Comparison of ENCODE assay signal across 1 cellular context in genomic region chr12:111777345-111778045, GRCh38.
TF ChIP-seq lines count a peak whose summit lies in the region.

No MANE protein-coding gene starts in this region.

TF ChIP-seq in GM23338, 12 proteins besides CTCF, POLR2A, EP300 and RAD21 (continued from another document):
- TF ChIP-seq STAT1 (IDR thresholded peaks at IDR 0.05; ENCODE audit: unreplicated experiment) = no peak
- no peak for TF ChIP-seq NANOG (IDR thresholded peaks at IDR 0.05; ENCODE audit: borderline replicate concordance)
- TF ChIP-seq ZNF331 (CRISPR knock-in tag; IDR thresholded peaks at IDR 0.05; ENCODE audit: low read depth) = no peak
- no peak for TF ChIP-seq POLR2AphosphoS5 (IDR thresholded peaks at IDR 0.05; ENCODE audit: low read depth)
- TF ChIP-seq ETS1 (IDR thresholded peaks at IDR 0.05) = no peak
